18 cellular contexts compared by ENCODE assay signal in the genomic region with DNA sequence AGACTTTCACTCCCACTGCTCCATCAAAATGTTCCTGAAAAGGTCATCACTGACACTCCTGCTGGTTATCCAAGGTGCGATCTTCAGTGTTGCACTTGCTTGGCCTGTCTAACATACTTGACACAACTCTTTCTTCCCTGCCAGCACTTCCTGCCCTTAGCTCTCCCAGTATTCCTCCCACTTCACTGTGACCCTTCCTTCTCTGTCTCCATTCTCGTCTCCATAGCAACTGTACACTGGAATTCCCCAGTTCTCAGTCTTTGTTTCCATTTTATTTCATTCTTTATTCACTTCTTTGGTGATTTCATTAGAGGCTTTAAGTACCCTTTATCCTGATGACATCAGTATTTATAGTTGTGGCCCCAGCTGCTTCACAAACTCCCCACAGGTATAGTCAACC.
A peak's percentile ranks its signal among the peaks of the same experiment; 100 is the strongest.
DNase-seq lines count a peak whose midpoint lies in the region; ATAC-seq and TF ChIP-seq lines count a peak whose summit lies in the region.
"Had no signal": no experiment of that assay in that cellular context is flagged by ENCODE, and none has a peak within 500 bp of the region (broad histone marks: within the 10 kb centered on the region; RNA-seq: fewer than 3 reads in every experiment).

No MANE protein-coding gene starts in this region.

- H3K18ac ChIP-seq in mesendoderm (ENCODE audit: low read length) = no peak overlapping the region

- peaks cover 11% of the 10 kb centered on the region for H3F3A ChIP-seq in SK-N-SH (replicated peaks; ENCODE audit: insufficient read depth)

- no peak overlapping the region for H2BK15ac ChIP-seq in mesendoderm (replicated peaks; ENCODE audit: low read depth)

- H3K23ac ChIP-seq in mesendoderm (ENCODE audit: low read length) = no peak overlapping the region

- H3K4me2 ChIP-seq in SK-N-SH (no peak overlapping the region), mesendoderm (ENCODE audit: low read length) (no peak overlapping the region)

- CTCF ChIA-PET in SK-N-SH (lab: Yijun Ruan, JAX) = no interaction called here

- no peak for ATAC-seq in SK-N-SH treated with all-trans-retinoic acid at 6 μM for 48 hours
- ATAC-seq in HG03378 (IDR thresholded peaks at IDR 0.05; ENCODE audit: unreplicated experiment) = no peak
- ATAC-seq in esophagus mucosa = no peak

- TF ChIP-seq CTCF in SK-N-SH (IDR thresholded peaks at IDR 0.05) (no peak), fibroblast of pulmonary artery (IDR thresholded peaks at IDR 0.05; ENCODE audit: low read length, missing control alignments) (no peak), WERI-Rb-1 (IDR thresholded peaks at IDR 0.05; ENCODE audit: low read depth, low read length) (no peak)

- H4K5ac ChIP-seq in mesendoderm (ENCODE audit: low read length) = no peak overlapping the region

- H2AFZ ChIP-seq in SK-N-SH (ENCODE audit: low read depth) = peak overlapping the region; percentile 7; the same call in 1 of the 2 replicates

- H3K79me1 ChIP-seq in mesendoderm (ENCODE audit: low read length) = no peaks in the 10 kb centered on the region

- no peaks in the 10 kb centered on the region for H3K9me2 ChIP-seq in SK-N-SH

- H3K4me1 ChIP-seq in SK-N-SH (ENCODE audit: control insufficient read depth in 1 of 2, insufficient read depth in 2 of 2, low read depth in 1 of 2, low read length in 1 of 2) (no peaks in the 10 kb centered on the region), mesendoderm (ENCODE audit: control insufficient read depth, low read depth, low read length) (no peaks in the 10 kb centered on the region)

- H3K4ac ChIP-seq in mesendoderm (ENCODE audit: low read depth, low read length) = no peak overlapping the region

- TF ChIP-seq RAD21 in SK-N-SH (IDR thresholded peaks at IDR 0.05; ENCODE audit: low read length) = no peak

- H3K4me3 ChIP-seq in SK-N-SH (ENCODE audit: low read depth in 2 of 2, low read length in 1 of 2) (no peak overlapping the region), fibroblast of pulmonary artery (replicated peaks; ENCODE audit: low read depth, low read length) (no peak overlapping the region), mesendoderm (ENCODE audit: low read length) (no peak overlapping the region), WERI-Rb-1 (ENCODE audit: low read depth, low read length) (no peak overlapping the region)
- H3K4me3 ChIP-seq: SK-N-MC had no signal

- H3K9ac ChIP-seq in SK-N-SH (no peak overlapping the region), mesendoderm (ENCODE audit: low read length) (no peak overlapping the region)

- H2BK120ac ChIP-seq in mesendoderm (ENCODE audit: low read depth, low read length) = no peak overlapping the region

- H3K79me2 ChIP-seq in SK-N-SH (ENCODE audit: insufficient read depth) = no peaks in the 10 kb centered on the region
- H3K79me2 ChIP-seq in mesendoderm (ENCODE audit: control insufficient read depth, insufficient read depth, low read length) = no peaks in the 10 kb centered on the region

- H3K27me3 ChIP-seq in SK-N-SH (ENCODE audit: insufficient read depth) = no peaks in the 10 kb centered on the region
- H3K27me3 ChIP-seq in mesendoderm (ENCODE audit: insufficient read depth, low read length, poor library complexity) = no peaks in the 10 kb centered on the region
- H3K27me3 ChIP-seq in WERI-Rb-1 (ENCODE audit: insufficient read depth, low read depth, severe bottlenecking) = no peaks in the 10 kb centered on the region

- H3K36me3 ChIP-seq in SK-N-SH (replicated peaks in 1 of 2; ENCODE audit: control insufficient read depth in 1 of 2, insufficient read depth in 2 of 2, low read length in 1 of 2) = no peaks in the 10 kb centered on the region
- H3K36me3 ChIP-seq in mesendoderm (ENCODE audit: control insufficient read depth, insufficient read depth, low read length) = no peaks in the 10 kb centered on the region
- no peaks in the 10 kb centered on the region for H3K36me3 ChIP-seq in WERI-Rb-1

- H2BK5ac ChIP-seq in mesendoderm (ENCODE audit: low read length) = no peak overlapping the region

- H3K27ac ChIP-seq in SK-N-SH (ENCODE audit: low read depth in 2 of 2, low read length in 1 of 2) (no peak overlapping the region), mesendoderm (ENCODE audit: low read depth, low read length) (no peak overlapping the region), WERI-Rb-1 (no peak overlapping the region)
- H3K27ac ChIP-seq: SK-N-MC had no signal

- no peaks in the 10 kb centered on the region for H3K9me3 ChIP-seq in SK-N-SH
- no peaks in the 10 kb centered on the region for H3K9me3 ChIP-seq in WERI-Rb-1 (ENCODE audit: severe bottlenecking)

- no peak overlapping the region for H3K56ac ChIP-seq in mesendoderm (ENCODE audit: low read length)

- H4K20me1 ChIP-seq in SK-N-SH (ENCODE audit: insufficient read depth) = no peaks in the 10 kb centered on the region

- no peak for DNase-seq in SK-N-SH
- peak; percentile 47 for DNase-seq in fibroblast of pulmonary artery (ENCODE audit: low read depth)
- peak; percentile 41 for DNase-seq in mesendoderm
- no peak for DNase-seq in WERI-Rb-1
- DNase-seq in HuH-7.5 (ENCODE audit: low spot score) = no peak
- DNase-seq: C1 segment of cervical spinal cord; H9; Kasumi-1; NCI-H1436; NCI-H2081; NCI-H2227 treated with DMSO at 0.1 percent for 48 hours; NCI-H526 treated with DMSO at 0.1 percent for 48 hours; NK-92 treated with Interleukin-12 subunit alpha and Interleukin-12 subunit beta, amount 100 ng/mL, for 24 hours; OCI-M1 had no signal

- H2AK5ac ChIP-seq in mesendoderm (ENCODE audit: low read length) = no peak overlapping the region

- H4K8ac ChIP-seq in mesendoderm (ENCODE audit: low read depth, low read length) = no peak overlapping the region

- POLR2A ChIA-PET in SK-N-SH (lab: Yijun Ruan, JAX) = no interaction called here

- no peak for TF ChIP-seq EP300 in SK-N-SH (IDR thresholded peaks at IDR 0.05; ENCODE audit: borderline replicate concordance in 1 of 2, low read depth in 1 of 2, low read length in 1 of 2)

- 62% methylated on average over 2 of the region's 2 CpGs for WGBS in SK-N-SH (ENCODE audit: low lambda C conversion rate)
- whole genome bisulfite sequencing in mesendoderm (ENCODE audit: extremely low coverage, insufficient coverage, low lambda C conversion rate) = no CpG with 5 or more reads among the region's 2 CpGs

TF ChIP-seq in SK-N-SH, 30 proteins besides CTCF, POLR2A, EP300 and RAD21 (continues in another document):
- TF ChIP-seq, protein P1, sequence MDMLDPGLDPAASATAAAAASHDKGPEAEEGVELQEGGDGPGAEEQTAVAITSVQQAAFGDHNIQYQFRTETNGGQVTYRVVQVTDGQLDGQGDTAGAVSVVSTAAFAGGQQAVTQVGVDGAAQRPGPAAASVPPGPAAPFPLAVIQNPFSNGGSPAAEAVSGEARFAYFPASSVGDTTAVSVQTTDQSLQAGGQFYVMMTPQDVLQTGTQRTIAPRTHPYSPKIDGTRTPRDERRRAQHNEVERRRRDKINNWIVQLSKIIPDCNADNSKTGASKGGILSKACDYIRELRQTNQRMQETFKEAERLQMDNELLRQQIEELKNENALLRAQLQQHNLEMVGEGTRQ (IDR thresholded peaks at IDR 0.05; ENCODE audit: borderline replicate concordance, low read depth, low read length) = no peak
- TF ChIP-seq FOXM1 (IDR thresholded peaks at IDR 0.05; ENCODE audit: low read depth) = no peak
- TF ChIP-seq, protein P2, sequence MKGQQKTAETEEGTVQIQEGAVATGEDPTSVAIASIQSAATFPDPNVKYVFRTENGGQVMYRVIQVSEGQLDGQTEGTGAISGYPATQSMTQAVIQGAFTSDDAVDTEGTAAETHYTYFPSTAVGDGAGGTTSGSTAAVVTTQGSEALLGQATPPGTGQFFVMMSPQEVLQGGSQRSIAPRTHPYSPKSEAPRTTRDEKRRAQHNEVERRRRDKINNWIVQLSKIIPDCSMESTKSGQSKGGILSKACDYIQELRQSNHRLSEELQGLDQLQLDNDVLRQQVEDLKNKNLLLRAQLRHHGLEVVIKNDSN (IDR thresholded peaks at IDR 0.05; ENCODE audit: borderline replicate concordance, low read depth) = no peak
- TF ChIP-seq NRF1 (IDR thresholded peaks at IDR 0.05; ENCODE audit: low read depth, low read length) = no peak
- TF ChIP-seq, protein P3, sequence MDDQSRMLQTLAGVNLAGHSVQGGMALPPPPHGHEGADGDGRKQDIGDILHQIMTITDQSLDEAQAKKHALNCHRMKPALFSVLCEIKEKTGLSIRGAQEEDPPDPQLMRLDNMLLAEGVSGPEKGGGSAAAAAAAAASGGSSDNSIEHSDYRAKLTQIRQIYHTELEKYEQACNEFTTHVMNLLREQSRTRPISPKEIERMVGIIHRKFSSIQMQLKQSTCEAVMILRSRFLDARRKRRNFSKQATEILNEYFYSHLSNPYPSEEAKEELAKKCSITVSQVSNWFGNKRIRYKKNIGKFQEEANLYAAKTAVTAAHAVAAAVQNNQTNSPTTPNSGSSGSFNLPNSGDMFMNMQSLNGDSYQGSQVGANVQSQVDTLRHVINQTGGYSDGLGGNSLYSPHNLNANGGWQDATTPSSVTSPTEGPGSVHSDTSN (IDR thresholded peaks at IDR 0.05) = no peak

TF ChIP-seq in SK-N-SH treated with all-trans-retinoic acid at 6 μM for 48 hours, 23 proteins besides CTCF, POLR2A, EP300 and RAD21:
- TF ChIP-seq BACH2 (CRISPR knock-in tag; IDR thresholded peaks at IDR 0.05; ENCODE audit: borderline replicate concordance) = no peak
- no peak for TF ChIP-seq ZFP30 (CRISPR knock-in tag; IDR thresholded peaks at IDR 0.05)
- TF ChIP-seq SNAI2 (CRISPR knock-in tag; IDR thresholded peaks at IDR 0.05) = no peak
- TF ChIP-seq, protein P4, sequence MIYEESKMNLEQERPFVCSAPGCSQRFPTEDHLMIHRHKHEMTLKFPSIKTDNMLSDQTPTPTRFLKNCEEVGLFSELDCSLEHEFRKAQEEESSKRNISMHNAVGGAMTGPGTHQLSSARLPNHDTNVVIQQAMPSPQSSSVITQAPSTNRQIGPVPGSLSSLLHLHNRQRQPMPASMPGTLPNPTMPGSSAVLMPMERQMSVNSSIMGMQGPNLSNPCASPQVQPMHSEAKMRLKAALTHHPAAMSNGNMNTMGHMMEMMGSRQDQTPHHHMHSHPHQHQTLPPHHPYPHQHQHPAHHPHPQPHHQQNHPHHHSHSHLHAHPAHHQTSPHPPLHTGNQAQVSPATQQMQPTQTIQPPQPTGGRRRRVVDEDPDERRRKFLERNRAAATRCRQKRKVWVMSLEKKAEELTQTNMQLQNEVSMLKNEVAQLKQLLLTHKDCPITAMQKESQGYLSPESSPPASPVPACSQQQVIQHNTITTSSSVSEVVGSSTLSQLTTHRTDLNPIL (CRISPR knock-in tag; IDR thresholded peaks at IDR 0.05; ENCODE audit: low read depth) = no peak
- TF ChIP-seq PPARA (CRISPR knock-in tag; IDR thresholded peaks at IDR 0.05; ENCODE audit: borderline replicate concordance) = no peak
- TF ChIP-seq GLIS3 (CRISPR knock-in tag; IDR thresholded peaks at IDR 0.05) = no peak

Comparison
In these comparisons a context has a peak if more than half of its experiments do, and no peak if none do; other contexts are left out.
1. DNase-seq: peak in fibroblast of pulmonary artery (single experiment) and mesendoderm (single experiment); none in SK-N-SH (single experiment), WERI-Rb-1 (single experiment) and HuH-7.5 (single experiment).